ENCODE assay signal across 17 cellular contexts in the genomic region with DNA sequence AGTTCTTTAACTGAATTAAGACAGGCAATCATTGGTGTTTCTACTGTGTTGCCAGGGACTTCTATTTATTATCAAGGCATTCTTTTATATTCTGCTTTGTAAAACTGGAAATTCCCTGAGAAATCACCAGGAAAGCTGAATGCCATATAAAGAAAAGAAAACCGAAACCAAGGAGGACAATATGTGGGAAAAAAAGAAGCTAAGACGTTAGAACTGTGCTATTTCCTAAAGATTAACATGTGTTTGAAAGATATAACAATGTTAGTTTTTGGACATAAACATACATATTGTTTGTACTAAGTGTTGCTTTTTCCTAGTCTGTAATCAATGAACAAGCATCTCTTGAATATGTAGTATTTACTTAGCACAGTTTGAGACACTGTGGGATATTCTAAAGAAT. TPM values are rescaled to one million over a fixed set of nuclear protein-coding genes. Genes with fewer than 3 reads are reported as not detected.
DNase-seq lines count a peak whose midpoint lies in the region; ATAC-seq and TF ChIP-seq lines count a peak whose summit lies in the region.
"Had no signal": no experiment of that assay in that cellular context is flagged by ENCODE, and none has a peak within 500 bp of the region (broad histone marks: within the 10 kb centered on the region; RNA-seq: fewer than 3 reads in every experiment).

No MANE protein-coding gene starts in this region.

- peak overlapping the region; percentile 9 for H3K27ac Mint-ChIP-seq in neural crest cell (ENCODE audit: unreplicated experiment)
- H3K27ac Mint-ChIP-seq in activated naive CD4-positive, alpha-beta T cell treated with anti-CD3 and anti-CD28 coated beads, Interleukin-2, amount 50 U/mL, for 72 hours = no peak overlapping the region
- H3K27ac Mint-ChIP-seq: activated CD4-positive, alpha-beta T cell treated with anti-CD3 and anti-CD28 coated beads for 36 hours had no signal

- H3K27me3 ChIP-seq in heart left ventricle (no peaks in the 10 kb centered on the region), esophagus muscularis mucosa (no peaks in the 10 kb centered on the region), aorta (ENCODE audit: control insufficient read depth in 1 of 2, insufficient read depth in 2 of 2, low read length in 1 of 2) (no peaks in the 10 kb centered on the region)
- H3K27me3 ChIP-seq: suprapubic skin had no signal

- H3K36me3 Mint-ChIP-seq in neural crest cell (ENCODE audit: low read depth) = peaks cover 8% of the 10 kb centered on the region
- no peaks in the 10 kb centered on the region for H3K36me3 Mint-ChIP-seq in activated naive CD4-positive, alpha-beta T cell treated with anti-CD3 and anti-CD28 coated beads, Interleukin-2, amount 50 U/mL, for 72 hours

- peak overlapping the region; percentile 5 for H3K4me3 Mint-ChIP-seq in neural crest cell
- H3K4me3 Mint-ChIP-seq: activated CD4-positive, alpha-beta T cell treated with anti-CD3 and anti-CD28 coated beads for 36 hours; central memory CD8-positive, alpha-beta T cell had no signal

- peak overlapping the region in 10 of 12 donors; percentile 4 to 39 (median 18) for H3K4me3 ChIP-seq in heart left ventricle
- H3K4me3 ChIP-seq in esophagus muscularis mucosa = peak overlapping the region; percentile 7 to 33 (median 24)
- H3K4me3 ChIP-seq in aorta (ENCODE audit: low read length in 2 of 2) = peak overlapping the region; percentile 30 to 54
- H3K4me3 ChIP-seq: suprapubic skin had no signal

- intact Hi-C loops in heart left ventricle (cut with DNase I) (no loop called here), cardiac septum (cut with DNase I) (no loop called here), esophagus muscularis mucosa (cut with DNase I) (no loop called here), aorta (cut with DNase I) (no loop called here), posterior cingulate gyrus (cut with DNase I) (no loop called here)

- no peak for DNase-seq in heart left ventricle
- DNase-seq in cardiac septum (ENCODE audit: low spot score) = no peak
- DNase-seq in esophagus muscularis mucosa (ENCODE audit: extremely low spot score) = no peak
- no peak for DNase-seq in neural crest cell (ENCODE audit: low read depth, low spot score)
- no peak for DNase-seq in aorta
- DNase-seq in activated naive CD4-positive, alpha-beta T cell treated with anti-CD3 and anti-CD28 coated beads, Interleukin-2, amount 50 U/mL, for 72 hours (ENCODE audit: low spot score in 2 of 2) = no peak
- no peak for DNase-seq in posterior cingulate gyrus
- no peak for DNase-seq in Kasumi-1 (lab: John Stamatoyannopoulos, UW)
- DNase-seq: 8988T; activated CD4-positive, alpha-beta T cell treated with anti-CD3 and anti-CD28 coated beads for 36 hours; Calu3; foreskin melanocyte; KBM-7; left colon; NCI-H187 had no signal

- H3K27ac ChIP-seq in heart left ventricle (peak overlapping the region in 7 of 12 donors; percentile 9 to 83 (median 31)), esophagus muscularis mucosa (replicated peaks in 1 of 4) (peak overlapping the region in 1 of 4 donors; percentile 19), aorta (ENCODE audit: low read depth in 1 of 2, low read length in 2 of 2) (no peak overlapping the region)
- H3K27ac ChIP-seq: suprapubic skin had no signal

- H3K36me3 ChIP-seq in heart left ventricle (no peaks in the 10 kb centered on the region), esophagus muscularis mucosa (no peaks in the 10 kb centered on the region), aorta (ENCODE audit: control insufficient read depth in 1 of 2, insufficient read depth in 2 of 2, low read length in 1 of 2) (no peaks in the 10 kb centered on the region)
- H3K36me3 ChIP-seq: suprapubic skin had no signal

- H3K9me3 Mint-ChIP-seq in neural crest cell = peaks cover 6% of the 10 kb centered on the region
- peaks cover 0 to 4% of the 10 kb centered on the region in 2 donors for H3K9me3 Mint-ChIP-seq in activated naive CD4-positive, alpha-beta T cell treated with anti-CD3 and anti-CD28 coated beads, Interleukin-2, amount 50 U/mL, for 72 hours
- H3K9me3 Mint-ChIP-seq: central memory CD8-positive, alpha-beta T cell had no signal

- peaks cover 0 to 6% (median 0%) of the 10 kb centered on the region in 12 donors for H3K9me3 ChIP-seq in heart left ventricle
- H3K9me3 ChIP-seq in esophagus muscularis mucosa = no peaks in the 10 kb centered on the region
- no peaks in the 10 kb centered on the region for H3K9me3 ChIP-seq in aorta (ENCODE audit: control insufficient read depth, low read length)
- H3K9me3 ChIP-seq: suprapubic skin had no signal

- no peaks in the 10 kb centered on the region for H3K27me3 Mint-ChIP-seq in neural crest cell (ENCODE audit: low read depth)

- H3K4me1 ChIP-seq in heart left ventricle (peaks cover 0 to 21% (median 0%) of the 10 kb centered on the region in 12 donors), esophagus muscularis mucosa (peaks cover 0 to 11% (median 3%) of the 10 kb centered on the region in 4 donors), aorta (ENCODE audit: control insufficient read depth in 1 of 2, insufficient read depth in 2 of 2, low read length in 2 of 2) (no peaks in the 10 kb centered on the region)
- H3K4me1 ChIP-seq: suprapubic skin had no signal

- WGBS in heart left ventricle, 4 donors = 27 to 44% (median 35%) methylated on average over 2 of the region's 2 CpGs
- 14% methylated on average over 2 of the region's 2 CpGs for WGBS in esophagus muscularis mucosa
- 6 to 9% methylated on average over 2 of the region's 2 CpGs for WGBS in aorta, 2 donors

- TF ChIP-seq CTCF in heart left ventricle (IDR thresholded peaks at IDR 0.05) (no peak), esophagus muscularis mucosa (IDR thresholded peaks at IDR 0.05) (no peak), neural crest cell (conservative IDR thresholded peaks at IDR 0.05) (no peak)

- TF ChIP-seq POLR2A in heart left ventricle (IDR thresholded peaks at IDR 0.05) (no peak), esophagus muscularis mucosa (IDR thresholded peaks at IDR 0.05; ENCODE audit: low read depth) (no peak)

- peaks cover 19% of the 10 kb centered on the region for H3K4me1 Mint-ChIP-seq in neural crest cell
- H3K4me1 Mint-ChIP-seq: activated CD4-positive, alpha-beta T cell treated with anti-CD3 and anti-CD28 coated beads for 36 hours; central memory CD8-positive, alpha-beta T cell had no signal

- peak in 1 of 4 donors; percentile 49 for ATAC-seq in heart left ventricle
- ATAC-seq in aorta (ENCODE audit: low FRiP score) = no peak
- ATAC-seq in activated naive CD4-positive, alpha-beta T cell treated with anti-CD3 and anti-CD28 coated beads, Interleukin-2, amount 50 U/mL, for 72 hours = no peak
- ATAC-seq: activated CD4-positive, alpha-beta T cell treated with anti-CD3 and anti-CD28 coated beads for 36 hours; left colon had no signal

- no peak for TF ChIP-seq EP300 in esophagus muscularis mucosa (IDR thresholded peaks at IDR 0.05)

RNA-seq across cellular contexts. Expression of a gene that starts 47.2 kb away (rescaled TPM):
- total RNA-seq in heart left ventricle (1 to 10 TPM; 5.4 to 9.6 (median 8.5) TPM), cardiac septum (7.1 TPM), esophagus muscularis mucosa (10 to 100 TPM; 14.5 to 21.6 (median 17.6) TPM), neural crest cell (49.0 and 52.3 TPM in 2 replicates), aorta (10 to 100 TPM; 14.3 to 19.0 TPM)
- polyA plus RNA-seq in heart left ventricle (1 to 10 TPM; 5.4 to 6.7 TPM), aorta (10 to 100 TPM; 16.8 to 18.1 TPM)
- total RNA-seq in activated naive CD4-positive, alpha-beta T cell treated with anti-CD3 and anti-CD28 coated beads, Interleukin-2, amount 50 U/mL, for 72 hours = 1 to 10 TPM; 5.3 to 9.0 TPM

RNA-seq across cellular contexts. Expression of a gene that starts 48.4 kb away (rescaled TPM):
- 10 to 100 TPM in 2 of 9 donors, 1 to 10 TPM in 7; 3.9 to 19.4 (median 5.5) TPM for total RNA-seq in heart left ventricle
- polyA plus RNA-seq in heart left ventricle = 1 to 10 TPM; 1.6 to 1.8 TPM
- 8.5 TPM for total RNA-seq in cardiac septum
- 10 to 100 TPM; 10.5 to 19.9 (median 13.6) TPM for total RNA-seq in esophagus muscularis mucosa
- 21.4 and 22.9 TPM in 2 replicates for total RNA-seq in neural crest cell
- 10 to 100 TPM; 26.1 to 36.2 TPM for total RNA-seq in aorta
- 1 to 10 TPM; 2.1 to 5.3 TPM for polyA plus RNA-seq in aorta
- 10 to 100 TPM; 39.0 to 42.2 TPM for total RNA-seq in activated naive CD4-positive, alpha-beta T cell treated with anti-CD3 and anti-CD28 coated beads, Interleukin-2, amount 50 U/mL, for 72 hours

Comparison
In these comparisons a context has a peak if more than half of its experiments do, and no peak if none do; other contexts are left out.
1. H3K27ac ChIP-seq: peak in heart left ventricle (7 of 12); none in aorta (0 of 2).
2. Peak in every context shown above with its lines, with median percentiles within 50 percentile points of each other: H3K4me3 ChIP-seq.